Comparison of ENCODE assay signal across 15 cellular contexts in genomic region chr4:145307763-145308430, GRCh38.
DNase-seq lines count a peak whose midpoint lies in the region; ATAC-seq lines count a peak whose summit lies in the region.
"Had no signal": no experiment of that assay in that cellular context is flagged by ENCODE, and none has a peak within 500 bp of the region (broad histone marks: within the 10 kb centered on the region; RNA-seq: fewer than 3 reads in every experiment).

No MANE protein-coding gene starts in this region.

- no peak overlapping the region for H2AFZ ChIP-seq in GM23248

- H3F3A ChIP-seq in GM23248 (ENCODE audit: insufficient read depth): no peaks in the 10 kb centered on the region

- H4K20me1 ChIP-seq in GM23248 (ENCODE audit: insufficient read depth): no peaks in the 10 kb centered on the region

- peaks cover 2% of the 10 kb centered on the region for H3K9me3 Mint-ChIP-seq in activated CD4-positive, alpha-beta T cell treated with anti-CD3 and anti-CD28 coated beads for 36 hours (ENCODE audit: low read depth)
- peaks cover 8% of the 10 kb centered on the region for H3K9me3 Mint-ChIP-seq in activated naive CD8-positive, alpha-beta T cell treated with anti-CD3 and anti-CD28 coated beads, Interleukin-2, amount 50 U/mL, for 24 hours
- no peaks in the 10 kb centered on the region for H3K9me3 Mint-ChIP-seq in stimulated activated naive B cell treated with anti-CD40 and anti-IgM and Interleukin-4, amounts not matched to agents 10 μg/mL and 1 μg/mL and 100 μg/mL, for 72 hours

- DNase-seq in activated CD4-positive, alpha-beta T cell treated with anti-CD3 and anti-CD28 coated beads for 36 hours: no peak
- DNase-seq in activated CD4-positive, alpha-beta T cell treated with anti-CD3 and anti-CD28 coated beads for 1 hour: no peak
- DNase-seq in GM23248: peak; percentile 26
- DNase-seq in activated naive CD8-positive, alpha-beta T cell treated with anti-CD3 and anti-CD28 coated beads, Interleukin-2, amount 50 U/mL, for 24 hours: no peak
- peak; percentile 19 for DNase-seq in putamen (ENCODE audit: low spot score)
- DNase-seq in stimulated activated naive B cell treated with anti-CD40 and anti-IgM and Interleukin-4, amounts not matched to agents 10 μg/mL and 1 μg/mL and 100 μg/mL, for 72 hours: no peak
- no peak for DNase-seq in SKM-1 treated with dmso at 0.1 percent for 144 hours (lab: John Stamatoyannopoulos, UW; ENCODE audit: unreplicated experiment)
- no peak for DNase-seq in ureter (ENCODE audit: low spot score)
- DNase-seq: 8988T, DND-41, KBM-7, NCI-H1092 treated with DMSO at 0.1 percent for 48 hours, NCI-H1694, NCI-H446, NCI-H748 treated with DMSO at 0.1 percent for 48 hours had no signal

- intact Hi-C loops in activated CD4-positive, alpha-beta T cell treated with anti-CD3 and anti-CD28 coated beads for 36 hours (cut with DNase I, micrococcal nuclease): loop anchor here (1.0 to 10.0 kb wide), 2 partner anchors 9 to 517 kb away; no protein-coding TSS in a partner anchor

- 71 to 76% methylated on average over 4 of the region's 4 CpGs for WGBS in GM23248 (ENCODE audit: low coverage in 1 of 2, low lambda C conversion rate in 2 of 2, missing lambda C conversion rate in 2 of 2), 2 experiments

- peak; percentile 87 for ATAC-seq in activated CD4-positive, alpha-beta T cell treated with anti-CD3 and anti-CD28 coated beads for 36 hours
- peak; percentile 80 for ATAC-seq in activated naive CD8-positive, alpha-beta T cell treated with anti-CD3 and anti-CD28 coated beads, Interleukin-2, amount 50 U/mL, for 24 hours
- ATAC-seq in stimulated activated naive B cell treated with anti-CD40 and anti-IgM and Interleukin-4, amounts not matched to agents 10 μg/mL and 1 μg/mL and 100 μg/mL, for 72 hours (replicated peaks): no peak

- H3K4me3 ChIP-seq in GM23248: no peak overlapping the region

- H3K36me3 Mint-ChIP-seq in activated CD4-positive, alpha-beta T cell treated with anti-CD3 and anti-CD28 coated beads for 36 hours (ENCODE audit: low read depth): no peaks in the 10 kb centered on the region
- no peaks in the 10 kb centered on the region for H3K36me3 Mint-ChIP-seq in activated naive CD8-positive, alpha-beta T cell treated with anti-CD3 and anti-CD28 coated beads, Interleukin-2, amount 50 U/mL, for 24 hours (ENCODE audit: low read depth)
- no peaks in the 10 kb centered on the region for H3K36me3 Mint-ChIP-seq in stimulated activated naive B cell treated with anti-CD40 and anti-IgM and Interleukin-4, amounts not matched to agents 10 μg/mL and 1 μg/mL and 100 μg/mL, for 72 hours

- in situ Hi-C loops in GM23248 (cut with MboI): no loop called here

- no peak overlapping the region for H3K27ac ChIP-seq in GM23248

- no peaks in the 10 kb centered on the region for H3K36me3 ChIP-seq in GM23248 (ENCODE audit: low read depth)

- peaks cover 6% of the 10 kb centered on the region for H3K27me3 Mint-ChIP-seq in activated CD4-positive, alpha-beta T cell treated with anti-CD3 and anti-CD28 coated beads for 36 hours
- H3K27me3 Mint-ChIP-seq in activated naive CD8-positive, alpha-beta T cell treated with anti-CD3 and anti-CD28 coated beads, Interleukin-2, amount 50 U/mL, for 24 hours: peaks cover 8% of the 10 kb centered on the region
- H3K27me3 Mint-ChIP-seq in stimulated activated naive B cell treated with anti-CD40 and anti-IgM and Interleukin-4, amounts not matched to agents 10 μg/mL and 1 μg/mL and 100 μg/mL, for 72 hours: peaks cover 4 to 8% of the 10 kb centered on the region in 2 donors

- peaks cover 31% of the 10 kb centered on the region for H3K4me1 Mint-ChIP-seq in activated CD4-positive, alpha-beta T cell treated with anti-CD3 and anti-CD28 coated beads for 36 hours
- H3K4me1 Mint-ChIP-seq in activated naive CD8-positive, alpha-beta T cell treated with anti-CD3 and anti-CD28 coated beads, Interleukin-2, amount 50 U/mL, for 24 hours: peaks cover 42% of the 10 kb centered on the region
- H3K4me1 Mint-ChIP-seq in stimulated activated naive B cell treated with anti-CD40 and anti-IgM and Interleukin-4, amounts not matched to agents 10 μg/mL and 1 μg/mL and 100 μg/mL, for 72 hours: peaks cover 0 to 10% of the 10 kb centered on the region in 2 donors

- no peak overlapping the region for H3K4me2 ChIP-seq in GM23248 (ENCODE audit: unreplicated experiment)

- no peak overlapping the region for H3K4me3 Mint-ChIP-seq in activated CD4-positive, alpha-beta T cell treated with anti-CD3 and anti-CD28 coated beads for 36 hours
- peak overlapping the region; percentile 6 for H3K4me3 Mint-ChIP-seq in activated naive CD8-positive, alpha-beta T cell treated with anti-CD3 and anti-CD28 coated beads, Interleukin-2, amount 50 U/mL, for 24 hours
- no peak overlapping the region for H3K4me3 Mint-ChIP-seq in stimulated activated naive B cell treated with anti-CD40 and anti-IgM and Interleukin-4, amounts not matched to agents 10 μg/mL and 1 μg/mL and 100 μg/mL, for 72 hours

- no peaks in the 10 kb centered on the region for H3K9me3 ChIP-seq in GM23248 (ENCODE audit: low read depth)

- no peaks in the 10 kb centered on the region for H3K9me2 ChIP-seq in GM23248 (ENCODE audit: insufficient read depth)

- POLR2A ChIA-PET in activated CD4-positive, alpha-beta T cell treated with anti-CD3 and anti-CD28 coated beads for 36 hours (lab: Charles Lee): interaction anchor here (0.6 kb wide), 1 partner anchor 67 kb away, joined by 3 read pairs; no protein-coding TSS in a partner anchor

- no peaks in the 10 kb centered on the region for H3K27me3 ChIP-seq in GM23248 (replicated peaks; ENCODE audit: insufficient read depth)

- H3K9ac ChIP-seq in GM23248: no peak overlapping the region

- no peaks in the 10 kb centered on the region for H3K4me1 ChIP-seq in GM23248 (ENCODE audit: insufficient read depth)

- CTCF ChIA-PET in activated CD4-positive, alpha-beta T cell treated with anti-CD3 and anti-CD28 coated beads for 36 hours (lab: Charles Lee): no interaction called here

- H3K27ac Mint-ChIP-seq in activated CD4-positive, alpha-beta T cell treated with anti-CD3 and anti-CD28 coated beads for 36 hours: peak overlapping the region; percentile 22
- peak overlapping the region; percentile 57 for H3K27ac Mint-ChIP-seq in activated naive CD8-positive, alpha-beta T cell treated with anti-CD3 and anti-CD28 coated beads, Interleukin-2, amount 50 U/mL, for 24 hours
- H3K27ac Mint-ChIP-seq in stimulated activated naive B cell treated with anti-CD40 and anti-IgM and Interleukin-4, amounts not matched to agents 10 μg/mL and 1 μg/mL and 100 μg/mL, for 72 hours: no peak overlapping the region

- H3K79me2 ChIP-seq in GM23248 (ENCODE audit: insufficient read depth): no peaks in the 10 kb centered on the region

Comparison
In these comparisons a context has a peak if more than half of its experiments do, and no peak if none do; other contexts are left out.
1. ATAC-seq: peak in activated CD4-positive, alpha-beta T cell treated with anti-CD3 and anti-CD28 coated beads for 36 hours (single experiment) and activated naive CD8-positive, alpha-beta T cell treated with anti-CD3 and anti-CD28 coated beads, Interleukin-2, amount 50 U/mL, for 24 hours (single experiment); none in stimulated activated naive B cell treated with anti-CD40 and anti-IgM and Interleukin-4, amounts not matched to agents 10 μg/mL and 1 μg/mL and 100 μg/mL, for 72 hours (0 of 2).
2. DNase-seq: peak in GM23248 (single experiment) and putamen (single experiment); none in activated CD4-positive, alpha-beta T cell treated with anti-CD3 and anti-CD28 coated beads for 36 hours (single experiment), activated CD4-positive, alpha-beta T cell treated with anti-CD3 and anti-CD28 coated beads for 1 hour (single experiment), activated naive CD8-positive, alpha-beta T cell treated with anti-CD3 and anti-CD28 coated beads, Interleukin-2, amount 50 U/mL, for 24 hours (single experiment), stimulated activated naive B cell treated with anti-CD40 and anti-IgM and Interleukin-4, amounts not matched to agents 10 μg/mL and 1 μg/mL and 100 μg/mL, for 72 hours (single experiment), SKM-1 treated with dmso at 0.1 percent for 144 hours (single experiment) and ureter (single experiment).